34 cellular contexts compared by ENCODE assay signal in genomic region chr13:110829486-110829885, GRCh38.
"Had no signal": no experiment of that assay in that cellular context is flagged by ENCODE, and none has a peak within 500 bp of the region (broad histone marks: within the 10 kb centered on the region; RNA-seq: fewer than 3 reads in every experiment).

No MANE protein-coding gene starts in this region.

- H3K4me3 ChIP-seq: MG63 had no signal

- H3K9ac ChIP-seq: KMS-11 had no signal

- H3K27ac ChIP-seq: KMS-11 had no signal

- H3K27me3 ChIP-seq: MG63 had no signal

- DNase-seq: Karpas-422, Kasumi-1, MG63, MM.1S, MV-4-11, NCI-H1048, NCI-H1092, NCI-H1092 treated with DMSO at 0.1 percent for 48 hours, NCI-H1105, NCI-H1105 treated with DMSO at 0.1 percent for 48 hours, NCI-H1417, NCI-H1417 treated with DMSO at 0.1 percent for 48 hours, NCI-H1436, NCI-H1436 treated with DMSO at 0.1 percent for 48 hours, NCI-H146, NCI-H1694, NCI-H1694 treated with DMSO at 0.1 percent for 48 hours, NCI-H187, NCI-H187 treated with DMSO at 0.1 percent for 48 hours, NCI-H1930, NCI-H2029, NCI-H2029 treated with DMSO at 0.1 percent for 48 hours, NCI-H2081, NCI-H2081 treated with DMSO at 0.1 percent for 48 hours, NCI-H2107, NCI-H2171, NCI-H2171 treated with DMSO at 0.1 percent for 48 hours, NCI-H2227 treated with DMSO at 0.1 percent for 48 hours, NCI-H226, NCI-H345, NCI-H446, NCI-H446 treated with DMSO at 0.1 percent for 48 hours, NCI-H510A had no signal

- H3K36me3 ChIP-seq: MG63 had no signal
